1 cellular context compared by ENCODE assay signal in the genomic region with DNA sequence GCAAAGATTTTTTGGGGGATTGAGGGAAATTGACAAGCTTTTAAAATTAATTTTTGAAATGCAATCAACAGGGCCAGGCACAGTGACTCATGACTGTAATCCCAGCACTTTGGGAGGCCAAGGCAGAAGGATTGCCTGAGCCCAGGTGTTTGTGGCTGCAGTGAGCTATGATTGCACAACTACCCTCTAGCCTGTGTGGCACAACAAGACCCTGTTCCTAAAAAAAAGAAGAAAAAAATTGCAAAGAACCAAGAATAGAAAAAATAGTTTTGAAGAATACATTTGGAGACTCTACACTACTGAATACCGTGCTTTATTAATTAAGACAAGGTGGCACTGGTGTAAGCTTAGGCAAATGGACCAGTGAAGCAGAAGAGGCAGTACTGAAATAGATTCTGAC.
TF ChIP-seq lines count a peak whose summit lies in the region.

No MANE protein-coding gene starts in this region.

TF ChIP-seq in H1, 55 proteins besides CTCF, POLR2A, EP300 and RAD21 (continued from another document):
- TF ChIP-seq FOSL1 (IDR thresholded peaks at IDR 0.05; ENCODE audit: insufficient read depth, low read depth, low read length) (no peak), RBBP5 (IDR thresholded peaks at IDR 0.05; ENCODE audit: borderline replicate concordance, low read depth, low read length) (no peak), CBX5 (IDR thresholded peaks at IDR 0.05; ENCODE audit: low read depth, low read length) (no peak), EZH2 (IDR thresholded peaks at IDR 0.05; ENCODE audit: low read depth, low read length, severe bottlenecking) (no peak), CTBP2 (IDR thresholded peaks at IDR 0.05; ENCODE audit: borderline replicate concordance, insufficient read depth, insufficient read length, low read length) (no peak)
TF ChIP-seq in H1: peak in this region for 1.
